ENCODE assay signal across 17 cellular contexts in genomic region chr6:170038717-170039116, GRCh38.
"Had no signal": no experiment of that assay in that cellular context is flagged by ENCODE, and none has a peak within 500 bp of the region (broad histone marks: within the 10 kb centered on the region; RNA-seq: fewer than 3 reads in every experiment).

No MANE protein-coding gene starts in this region.

- DNase-seq: activated B cell treated with CpG ODN at 0.5 μM for 24 hours; activated CD4-positive, alpha-beta T cell treated with anti-CD3 and anti-CD28 coated beads for 36 hours; activated CD4-positive, alpha-beta T cell treated with anti-CD3 and anti-CD28 coated beads, Interleukin-2, amount 50 U/mL, for 4 hours; activated CD8-positive, alpha-beta memory T cell treated with anti-CD3 and anti-CD28 coated beads for 24 hours; activated CD8-positive, alpha-beta memory T cell treated with anti-CD3 and anti-CD28 coated beads, Interleukin-2, amount 50 U/mL, for 4 hours; activated naive CD4-positive, alpha-beta T cell; activated T-cell treated with anti-CD3 and anti-CD28 coated beads, Interleukin-2, amount 50 U/mL, for 24 hours; dermis blood vessel endothelial cell; effector CD8-positive, alpha-beta T cell; hypothalamus; left cardiac atrium; psoas muscle; stimulated activated CD4-positive, alpha-beta T cell treated with anti-CD3 and anti-CD28 coated beads, Interleukin-1b, Interleukin-23, amount 100 ng/mL, for 48 hours; T1000 had no signal

- ATAC-seq: activated CD4-positive, alpha-beta T cell treated with anti-CD3 and anti-CD28 coated beads for 36 hours; activated T-helper 17 cell treated with anti-CD3 and anti-CD28 coated beads, Interleukin-2, amount 50 U/mL, for 72 hours; esophagus mucosa; naive thymus-derived CD8-positive, alpha-beta T cell; psoas muscle had no signal
